ENCODE assay signal across 8 cellular contexts in genomic region chr15:65902373-65902772, GRCh38. TPM values are rescaled to one million over a fixed set of nuclear protein-coding genes. Genes with fewer than 3 reads are reported as not detected.
DNase-seq lines count a peak whose midpoint lies in the region; ATAC-seq, FAIRE-seq and TF ChIP-seq lines count a peak whose summit lies in the region.
"Had no signal": no experiment of that assay in that cellular context is flagged by ENCODE, and none has a peak within 500 bp of the region (broad histone marks: within the 10 kb centered on the region; RNA-seq: fewer than 3 reads in every experiment).

No MANE protein-coding gene starts in this region.

- H3K36me3 Mint-ChIP-seq in activated T-helper 17 cell treated with anti-CD3 and anti-CD28 coated beads, Interleukin-2, amount 50 U/mL, for 72 hours (ENCODE audit: low read depth): peaks cover 59% of the 10 kb centered on the region

- intact Hi-C loops in lower leg skin (cut with DNase I; ENCODE audit: low total_unique reads): no loop called here

- WGBS in lower leg skin, 2 donors: 50 to 54% methylated on average over 1 of the region's 1 CpG

- no peaks in the 10 kb centered on the region for H3K27me3 Mint-ChIP-seq in activated T-helper 17 cell treated with anti-CD3 and anti-CD28 coated beads, Interleukin-2, amount 50 U/mL, for 72 hours
- H3K27me3 Mint-ChIP-seq: T-cell had no signal

- DNase-seq in GM12891 (ENCODE audit: insufficient read length, low spot score): no peak
- peak; percentile 98 to 99 for DNase-seq in Kasumi-1 (lab: John Stamatoyannopoulos, UW)
- peak; percentile 82 to 89 for DNase-seq in lower leg skin (ENCODE audit: low spot score in 2 of 2)

- no peak overlapping the region for H3K4me3 ChIP-seq in lower leg skin (ENCODE audit: low read depth, poor library complexity, severe bottlenecking)

- peak overlapping the region; percentile 51 for H3K27ac Mint-ChIP-seq in activated T-helper 17 cell treated with anti-CD3 and anti-CD28 coated beads, Interleukin-2, amount 50 U/mL, for 72 hours
- H3K27ac Mint-ChIP-seq: T-cell had no signal

- TF ChIP-seq POLR2A in GM12891 (IDR thresholded peaks at IDR 0.05; ENCODE audit: low read depth, low read length) (no peak), lower leg skin (IDR thresholded peaks at IDR 0.05) (no peak)

- H3K4me1 Mint-ChIP-seq in activated T-helper 17 cell treated with anti-CD3 and anti-CD28 coated beads, Interleukin-2, amount 50 U/mL, for 72 hours: peaks cover 9% of the 10 kb centered on the region

- no peak for TF ChIP-seq CTCF in lower leg skin (IDR thresholded peaks at IDR 0.05)

- ATAC-seq in GM21717 (IDR thresholded peaks at IDR 0.05; ENCODE audit: unreplicated experiment): peak; percentile 74
- ATAC-seq in activated T-helper 17 cell treated with anti-CD3 and anti-CD28 coated beads, Interleukin-2, amount 50 U/mL, for 72 hours (replicated peaks): peak; percentile 28
- no peak for ATAC-seq in HG03159 (IDR thresholded peaks at IDR 0.05; ENCODE audit: unreplicated experiment)
- ATAC-seq in GM19455 (IDR thresholded peaks at IDR 0.05; ENCODE audit: unreplicated experiment): no peak
- ATAC-seq: T-cell had no signal

- peak; percentile 71 for FAIRE-seq in GM12891 (lab: Jason Lieb, UNC)

- no peaks in the 10 kb centered on the region for H3K9me3 Mint-ChIP-seq in activated T-helper 17 cell treated with anti-CD3 and anti-CD28 coated beads, Interleukin-2, amount 50 U/mL, for 72 hours
- H3K9me3 Mint-ChIP-seq: T-cell had no signal

- H3K4me3 Mint-ChIP-seq in activated T-helper 17 cell treated with anti-CD3 and anti-CD28 coated beads, Interleukin-2, amount 50 U/mL, for 72 hours: no peak overlapping the region
- H3K4me3 Mint-ChIP-seq: T-cell had no signal

TF ChIP-seq in GM12891, 5 proteins besides CTCF, POLR2A, EP300 and RAD21:
- TF ChIP-seq SPI1 (IDR thresholded peaks at IDR 0.05; ENCODE audit: low read depth, low read length) (peak; percentile 54), POLR2AphosphoS5 (IDR thresholded peaks at IDR 0.05; ENCODE audit: low read depth, low read length) (no peak)

RNA-seq across cellular contexts. Expression of gene RAB11A, which starts 33.1 kb away (rescaled TPM):
- 250 TPM for polyA plus RNA-seq in GM12891 (2012; ENCODE audit: low read depth, missing spikeins)
- 100 to 1,000 TPM; 108 to 143 TPM for total RNA-seq in activated T-helper 17 cell treated with anti-CD3 and anti-CD28 coated beads, Interleukin-2, amount 50 U/mL, for 72 hours
- total RNA-seq in lower leg skin: 100 to 1,000 TPM; 451 to 676 (median 466) TPM

Comparison
In these comparisons a context has a peak if more than half of its experiments do, and no peak if none do; other contexts are left out.
1. ATAC-seq: peak in GM21717 (single experiment) and activated T-helper 17 cell treated with anti-CD3 and anti-CD28 coated beads, Interleukin-2, amount 50 U/mL, for 72 hours (single experiment); none in HG03159 (single experiment) and GM19455 (single experiment).